In the genomic region with DNA sequence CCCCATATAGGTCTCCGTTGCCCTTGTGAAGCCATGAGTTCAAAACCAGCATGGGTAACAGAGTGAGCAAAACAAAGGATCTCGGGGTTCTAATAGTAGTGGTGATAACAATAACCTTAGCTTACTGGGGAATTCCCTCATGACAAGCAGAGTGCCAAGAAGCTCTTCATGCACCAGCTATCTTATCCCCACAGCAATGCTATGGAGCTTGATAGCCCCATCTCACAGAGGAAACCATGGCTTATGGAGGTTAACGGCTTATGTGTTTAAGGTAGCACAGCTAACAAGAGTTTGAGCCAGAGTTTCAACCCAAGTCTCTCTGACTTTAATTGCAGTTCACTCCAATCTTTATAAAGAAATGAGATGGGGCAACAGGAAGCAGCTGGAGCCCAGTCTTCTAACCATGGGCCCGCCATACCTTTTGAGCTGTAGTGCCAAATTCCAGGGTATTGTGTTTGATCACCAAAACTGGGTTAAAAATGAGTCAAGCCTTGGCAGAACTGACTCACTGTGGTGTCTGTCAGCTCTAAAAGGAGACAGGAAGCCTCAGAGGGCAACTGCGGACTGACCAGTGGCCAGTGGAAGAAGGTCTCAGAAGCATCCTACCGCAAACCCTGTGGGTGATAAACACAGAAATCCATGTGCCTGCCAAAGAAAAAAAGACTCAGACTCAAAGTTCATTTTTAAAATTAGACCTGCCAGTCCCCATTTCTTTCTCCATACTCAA, we compare ENCODE assay signal across 9 cellular contexts. TPM values are rescaled to one million over a fixed set of nuclear protein-coding genes. Genes with fewer than 3 reads are reported as not detected.
DNase-seq lines count a peak whose midpoint lies in the region; ATAC-seq, FAIRE-seq and TF ChIP-seq lines count a peak whose summit lies in the region.
"Had no signal": no experiment of that assay in that cellular context is flagged by ENCODE, and none has a peak within 500 bp of the region (broad histone marks: within the 10 kb centered on the region; RNA-seq: fewer than 3 reads in every experiment).

No MANE protein-coding gene starts in this region.

- in situ Hi-C loops in Panc1 (cut with HindIII; ENCODE audit: low pct_unique_long_range_greater_than_20kb, low sequenced_read_pairs) (no loop called here), GM13976 (cut with MboI; ENCODE audit: low sequenced_read_pairs, unreplicated experiment) (loop anchor here (5.0 to 25.0 kb wide), 2 partner anchors 43 to 193 kb away; no protein-coding TSS in a partner anchor)

- H3K27me3 Mint-ChIP-seq in activated CD8-positive, alpha-beta memory T cell treated with anti-CD3 and anti-CD28 coated beads, Interleukin-2, amount 10 ng/mL, durations not matched to agents 7 days and 5 days, result peaks cover 3% of the 10 kb centered on the region

- H3K4me3 ChIP-seq in Panc1 (ENCODE audit: low read depth in 2 of 2, low read length in 2 of 2) (no peak overlapping the region), skeletal muscle cell (ENCODE audit: low read depth, low read length) (no peak overlapping the region)

- POLR2A ChIA-PET in Panc1 (lab: Charles Lee), result no interaction called here

- H3K4me3 Mint-ChIP-seq in activated CD8-positive, alpha-beta memory T cell treated with anti-CD3 and anti-CD28 coated beads, Interleukin-2, amount 10 ng/mL, durations not matched to agents 7 days and 5 days, result no peak overlapping the region
- H3K4me3 Mint-ChIP-seq: T-helper 1 cell treated with Interleukin-12 subunit alpha and Interleukin-12 subunit beta and Interleukin-4 antibody, amounts not matched to agents 30 μg/mL and 1 μg/mL, for 36 hours had no signal

- peaks cover 14% of the 10 kb centered on the region for H3K4me1 ChIP-seq in Panc1 (ENCODE audit: control insufficient read depth, insufficient read depth, low read length)

- H3K27ac Mint-ChIP-seq in activated CD8-positive, alpha-beta memory T cell treated with anti-CD3 and anti-CD28 coated beads, Interleukin-2, amount 10 ng/mL, durations not matched to agents 7 days and 5 days, result no peak overlapping the region
- H3K27ac Mint-ChIP-seq: T-helper 1 cell treated with Interleukin-12 subunit alpha and Interleukin-12 subunit beta and Interleukin-4 antibody, amounts not matched to agents 30 μg/mL and 1 μg/mL, for 36 hours had no signal

- H3K36me3 ChIP-seq in Panc1 (ENCODE audit: control insufficient read depth, insufficient read depth, low read length), result no peaks in the 10 kb centered on the region

- peaks cover 20% of the 10 kb centered on the region for H3K4me1 Mint-ChIP-seq in activated CD8-positive, alpha-beta memory T cell treated with anti-CD3 and anti-CD28 coated beads, Interleukin-2, amount 10 ng/mL, durations not matched to agents 7 days and 5 days

- CTCF ChIA-PET in activated CD8-positive, alpha-beta memory T cell treated with anti-CD3 and anti-CD28 coated beads, Interleukin-2, amount 10 ng/mL, durations not matched to agents 7 days and 5 days (lab: Charles Lee), result interaction anchor here (0.9 to 18.2 kb wide), 10 partner anchors 8 to 209 kb away, joined by 3 to 642 read pairs (median 4); no protein-coding TSS in a partner anchor
- CTCF ChIA-PET in Panc1 (lab: Charles Lee), result no interaction called here

- H3K9me3 ChIP-seq in Panc1 (ENCODE audit: control insufficient read depth, insufficient read depth, low read depth, low read length), result no peaks in the 10 kb centered on the region

- no peaks in the 10 kb centered on the region for H3K27me3 ChIP-seq in Panc1 (ENCODE audit: control insufficient read depth, insufficient read depth, low read length)

- H3K36me3 Mint-ChIP-seq in activated CD8-positive, alpha-beta memory T cell treated with anti-CD3 and anti-CD28 coated beads, Interleukin-2, amount 10 ng/mL, durations not matched to agents 7 days and 5 days, result no peaks in the 10 kb centered on the region

- ATAC-seq in activated CD8-positive, alpha-beta memory T cell treated with anti-CD3 and anti-CD28 coated beads, Interleukin-2, amount 10 ng/mL, durations not matched to agents 7 days and 5 days, result peak; percentile 81
- ATAC-seq in Panc1 (no peak), HG02852 (IDR thresholded peaks at IDR 0.05; ENCODE audit: unreplicated experiment) (no peak)

- FAIRE-seq in HTR-8/SVneo (lab: Jason Lieb, UNC), result no peak

- peak; percentile 77 for DNase-seq in activated CD8-positive, alpha-beta memory T cell treated with anti-CD3 and anti-CD28 coated beads, Interleukin-2, amount 10 ng/mL, durations not matched to agents 7 days and 5 days
- no peak for DNase-seq in activated CD8-positive, alpha-beta memory T cell treated with anti-CD3 and anti-CD28 coated beads for 24 hours
- no peak for DNase-seq in Panc1 (ENCODE audit: low read depth, low spot score)
- DNase-seq in dermis blood vessel endothelial cell, result peak; percentile 95
- DNase-seq in skeletal muscle cell (ENCODE audit: low read depth), result peak; percentile 78
- no peak for DNase-seq in GM13976 (ENCODE audit: low spot score)
- no peak for DNase-seq in HTR-8/SVneo (ENCODE audit: insufficient read length, low spot score)

- intact Hi-C loops in Panc1 (cut with micrococcal nuclease; ENCODE audit: unreplicated experiment), result no loop called here

- H3K9me3 Mint-ChIP-seq in activated CD8-positive, alpha-beta memory T cell treated with anti-CD3 and anti-CD28 coated beads, Interleukin-2, amount 10 ng/mL, durations not matched to agents 7 days and 5 days (ENCODE audit: low read depth), result no peaks in the 10 kb centered on the region
- H3K9me3 Mint-ChIP-seq: T-helper 1 cell treated with Interleukin-12 subunit alpha and Interleukin-12 subunit beta and Interleukin-4 antibody, amounts not matched to agents 30 μg/mL and 1 μg/mL, for 36 hours had no signal

- no TSS peak for BruUV-seq in Panc1 (replicated peaks; lab: Mats Ljungman, UMichigan)

- H3K27ac ChIP-seq in Panc1 (ENCODE audit: low read length), result peak overlapping the region; percentile 75

- TF ChIP-seq CTCF in Panc1 (IDR thresholded peaks at IDR 0.05) (no peak), GM13976 (IDR thresholded peaks at IDR 0.05; ENCODE audit: borderline replicate concordance, control extremely low read depth, extremely low read depth, insufficient read depth, missing control alignments) (no peak)

RNA-seq across cellular contexts. Expression of gene PLAU, which starts 16.5 kb away (rescaled TPM):
- total RNA-seq in activated CD8-positive, alpha-beta memory T cell treated with anti-CD3 and anti-CD28 coated beads, Interleukin-2, amount 10 ng/mL, durations not matched to agents 7 days and 5 days, result 1 to 10 TPM; 2.2 to 4.8 TPM
- total RNA-seq in Panc1 (2021; ENCODE audit: unreplicated experiment) (305 TPM), dermis blood vessel endothelial cell (13.4 and 13.8 TPM in 2 replicates)
- 162 TPM for polyA plus RNA-seq in Panc1 (2012; ENCODE audit: insufficient read length)

RNA-seq across cellular contexts. Expression of gene CAMK2G, which starts 20.1 kb away (rescaled TPM):
- 10 to 100 TPM; 30.8 to 49.2 TPM for total RNA-seq in activated CD8-positive, alpha-beta memory T cell treated with anti-CD3 and anti-CD28 coated beads, Interleukin-2, amount 10 ng/mL, durations not matched to agents 7 days and 5 days
- total RNA-seq in Panc1 (2021; ENCODE audit: unreplicated experiment) (41.4 TPM), dermis blood vessel endothelial cell (27.9 and 35.1 TPM in 2 replicates)
- polyA plus RNA-seq in Panc1 (2012; ENCODE audit: insufficient read length), result 37.5 TPM

Comparison
In these comparisons a context has a peak if more than half of its experiments do, and no peak if none do; other contexts are left out.
1. DNase-seq: peak in activated CD8-positive, alpha-beta memory T cell treated with anti-CD3 and anti-CD28 coated beads, Interleukin-2, amount 10 ng/mL, durations not matched to agents 7 days and 5 days (single experiment), dermis blood vessel endothelial cell (single experiment) and skeletal muscle cell (single experiment); none in activated CD8-positive, alpha-beta memory T cell treated with anti-CD3 and anti-CD28 coated beads for 24 hours (single experiment), Panc1 (single experiment), GM13976 (single experiment) and HTR-8/SVneo (single experiment).
2. RNA of gene PLAU, which starts 16.5 kb away (total RNA-seq): 305 TPM in Panc1 (single experiment); 13.4 to 13.8 TPM in dermis blood vessel endothelial cell and 2.2 to 4.8 TPM in activated CD8-positive, alpha-beta memory T cell treated with anti-CD3 and anti-CD28 coated beads, Interleukin-2, amount 10 ng/mL, durations not matched to agents 7 days and 5 days; every median in the first group is over 10 times any median in the second.